8 cellular contexts compared by ENCODE assay signal in genomic region chr1:155050560-155051341, GRCh38. TPM values are rescaled to one million over a fixed set of nuclear protein-coding genes. Genes with fewer than 3 reads are reported as not detected.
DNase-seq lines count a peak whose midpoint lies in the region; ATAC-seq lines count a peak whose summit lies in the region.

Gene ADAM15, plus strand, starts transcription at chr1:155051316. Its CDS starts 71 bp downstream, at chr1:155051387.

- H3K4me1 ChIP-seq in esophagus (ENCODE audit: control insufficient read depth in 2 of 2, insufficient read depth in 2 of 2, low read length in 1 of 2): peaks cover 2 to 14% of the 10 kb centered on the region in 2 donors
- peaks cover 12 to 22% of the 10 kb centered on the region in 2 donors for H3K4me1 ChIP-seq in muscle layer of duodenum (ENCODE audit: control insufficient read depth in 1 of 2, insufficient read depth in 2 of 2, low read length in 2 of 2)

- no peaks in the 10 kb centered on the region for H3K27me3 Mint-ChIP-seq in activated T-cell treated with anti-CD3 and anti-CD28 coated beads, Interleukin-2, amount 50 U/mL, for 24 hours

- no peaks in the 10 kb centered on the region for H3K27me3 ChIP-seq in esophagus (ENCODE audit: control insufficient read depth in 1 of 2, insufficient read depth in 2 of 2, low read length in 2 of 2)
- no peaks in the 10 kb centered on the region for H3K27me3 ChIP-seq in muscle layer of duodenum (ENCODE audit: low read depth, low read length)

- DNase-seq in C1 segment of cervical spinal cord (lab: John Stamatoyannopoulos, UW) (peak; percentile 11 to 87 (median 68)), HPDE6-E6E7 (ENCODE audit: extremely low spot score) (peak; percentile 79), OCI-M1 (lab: John Stamatoyannopoulos, UW) (peak; percentile 96)
- DNase-seq in activated T-cell treated with anti-CD3 and anti-CD28 coated beads, Interleukin-2, amount 50 U/mL, for 24 hours: peak; percentile 90
- DNase-seq in stimulated activated CD8-positive, alpha-beta memory T cell treated with anti-CD3 and anti-CD28 coated beads, Interleukin-7, amount 100 ng/mL, for 4 hours (ENCODE audit: low read depth in 2 of 2): peak; percentile 46 to 74

- H3K4me1 Mint-ChIP-seq in activated T-cell treated with anti-CD3 and anti-CD28 coated beads, Interleukin-2, amount 50 U/mL, for 24 hours (ENCODE audit: low read depth): peaks cover 26% of the 10 kb centered on the region

- peak within 1 kb of the TSS; percentile 93 to 98 for H3K27ac ChIP-seq in esophagus (ENCODE audit: low read depth in 2 of 2, low read length in 1 of 2)
- peak within 1 kb of the TSS; percentile 63 for H3K27ac ChIP-seq in muscle layer of duodenum (ENCODE audit: low read length)

- H3K36me3 Mint-ChIP-seq in activated T-cell treated with anti-CD3 and anti-CD28 coated beads, Interleukin-2, amount 50 U/mL, for 24 hours (ENCODE audit: low read depth): peaks cover 23% of the 10 kb centered on the region

- H3K4me3 Mint-ChIP-seq in activated T-cell treated with anti-CD3 and anti-CD28 coated beads, Interleukin-2, amount 50 U/mL, for 24 hours: peak within 1 kb of the TSS; percentile 85

- ATAC-seq in GM19351 (IDR thresholded peaks at IDR 0.05; ENCODE audit: unreplicated experiment): peak; percentile 64

- H3K4me3 ChIP-seq in esophagus (ENCODE audit: low read depth in 1 of 2, low read length in 2 of 2): peak within 1 kb of the TSS; percentile 63 to 69
- peak within 1 kb of the TSS; percentile 68 to 79 for H3K4me3 ChIP-seq in muscle layer of duodenum (ENCODE audit: low read depth in 1 of 2, low read length in 2 of 2)

- 0 to 1% methylated on average over 75 to 99 of the region's 99 CpGs for WGBS in esophagus, 2 donors

- H3K9me3 ChIP-seq in esophagus (ENCODE audit: control insufficient read depth in 2 of 2, insufficient read depth in 1 of 2, low read depth in 1 of 2, low read length in 1 of 2) (no peaks in the 10 kb centered on the region), muscle layer of duodenum (ENCODE audit: control insufficient read depth in 1 of 2, low read length in 2 of 2) (no peaks in the 10 kb centered on the region)

- H3K36me3 ChIP-seq in esophagus (ENCODE audit: control insufficient read depth in 2 of 2, insufficient read depth in 2 of 2, low read length in 1 of 2): peaks cover under 1 to 11% of the 10 kb centered on the region in 2 donors
- H3K36me3 ChIP-seq in muscle layer of duodenum (ENCODE audit: control insufficient read depth in 1 of 2, insufficient read depth in 2 of 2, low read length in 2 of 2): peaks cover 7 to 10% of the 10 kb centered on the region in 2 donors

- peak within 1 kb of the TSS; percentile 86 for H3K27ac Mint-ChIP-seq in activated T-cell treated with anti-CD3 and anti-CD28 coated beads, Interleukin-2, amount 50 U/mL, for 24 hours

- no peaks in the 10 kb centered on the region for H3K9me3 Mint-ChIP-seq in activated T-cell treated with anti-CD3 and anti-CD28 coated beads, Interleukin-2, amount 50 U/mL, for 24 hours

RNA-seq across cellular contexts. Expression of gene ADAM15, which starts in this region (rescaled TPM):
- polyA plus RNA-seq in esophagus: 100 to 1,000 TPM; 122 to 222 TPM

Comparison
In these comparisons a context has a peak if more than half of its experiments do, and no peak if none do; other contexts are left out.
1. Peak in every context shown above with its lines: DNase-seq, ATAC-seq, H3K4me3 ChIP-seq and H3K27ac ChIP-seq.